11 cellular contexts compared by ENCODE assay signal in genomic region chr20:42556575-42556974, GRCh38.
"Had no signal": no experiment of that assay in that cellular context is flagged by ENCODE, and none has a peak within 500 bp of the region (broad histone marks: within the 10 kb centered on the region; RNA-seq: fewer than 3 reads in every experiment).

No MANE protein-coding gene starts in this region.

- H3K4me2 ChIP-seq: GM23338 had no signal

- H2AFZ ChIP-seq: GM23248, GM23338 had no signal

- H3K4me1 ChIP-seq: HAP-1 had no signal

- H3K27ac ChIP-seq: GM23248 had no signal

- H3K4me3 Mint-ChIP-seq: GM23338, H9, HFFc6 had no signal

- H3K4me1 Mint-ChIP-seq: GM23338, H9 had no signal

- H3K4me3 ChIP-seq: GM23248, GM23338, HAP-1 had no signal

- FAIRE-seq: H1, H54 had no signal

- H3K9me3 Mint-ChIP-seq: H9 had no signal

- ATAC-seq: GM23338, HCT116 had no signal

- H3K9ac ChIP-seq: GM23248 had no signal

- DNase-seq: GM23248, GOT3, H7, H9, HCEC 1CT, HFFc6 had no signal

- H3K9me3 ChIP-seq: HAP-1 had no signal

- H3K36me3 ChIP-seq: HAP-1 had no signal

- H3K27ac Mint-ChIP-seq: GM23338, H9, HFFc6 had no signal
